1 cellular context compared by ENCODE assay signal in genomic region chr2:98734823-98735260, GRCh38.
TF ChIP-seq lines count a peak whose summit lies in the region.

No MANE protein-coding gene starts in this region.

TF ChIP-seq in HepG2, 621 proteins besides CTCF, POLR2A, EP300 and RAD21 (continued from another document):
- TF ChIP-seq ZBTB44 (CRISPR knock-in tag; IDR thresholded peaks at IDR 0.05): no peak
- TF ChIP-seq, protein P1, sequence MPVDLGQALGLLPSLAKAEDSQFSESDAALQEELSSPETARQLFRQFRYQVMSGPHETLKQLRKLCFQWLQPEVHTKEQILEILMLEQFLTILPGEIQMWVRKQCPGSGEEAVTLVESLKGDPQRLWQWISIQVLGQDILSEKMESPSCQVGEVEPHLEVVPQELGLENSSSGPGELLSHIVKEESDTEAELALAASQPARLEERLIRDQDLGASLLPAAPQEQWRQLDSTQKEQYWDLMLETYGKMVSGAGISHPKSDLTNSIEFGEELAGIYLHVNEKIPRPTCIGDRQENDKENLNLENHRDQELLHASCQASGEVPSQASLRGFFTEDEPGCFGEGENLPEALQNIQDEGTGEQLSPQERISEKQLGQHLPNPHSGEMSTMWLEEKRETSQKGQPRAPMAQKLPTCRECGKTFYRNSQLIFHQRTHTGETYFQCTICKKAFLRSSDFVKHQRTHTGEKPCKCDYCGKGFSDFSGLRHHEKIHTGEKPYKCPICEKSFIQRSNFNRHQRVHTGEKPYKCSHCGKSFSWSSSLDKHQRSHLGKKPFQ (CRISPR knock-in tag; IDR thresholded peaks at IDR 0.05; ENCODE audit: insufficient replicate concordance): no peak
- TF ChIP-seq SALL1 (CRISPR knock-in tag; IDR thresholded peaks at IDR 0.05): peak; percentile 26; the same call in 1 of the 2 replicates
- peak; percentile 63; the same call in 1 of the 2 replicates for TF ChIP-seq SP5 (CRISPR knock-in tag; IDR thresholded peaks at IDR 0.05; ENCODE audit: borderline replicate concordance, low read depth)
- no peak for TF ChIP-seq ZNF143 (CRISPR knock-in tag; IDR thresholded peaks at IDR 0.05)
- TF ChIP-seq GABPA (IDR thresholded peaks at IDR 0.05; ENCODE audit: low read depth, low read length): no peak
- TF ChIP-seq GABPA (CRISPR knock-in tag; IDR thresholded peaks at IDR 0.05; ENCODE audit: low read depth): no peak
- TF ChIP-seq ZNF841 (CRISPR knock-in tag; IDR thresholded peaks at IDR 0.05; ENCODE audit: borderline replicate concordance): no peak
- TF ChIP-seq ZFP36L2 (CRISPR knock-in tag; IDR thresholded peaks at IDR 0.05): no peak
- no peak for TF ChIP-seq RBM39 (IDR thresholded peaks at IDR 0.05; ENCODE audit: low read depth, low read length, poor library complexity, severe bottlenecking)
- TF ChIP-seq RBAK (CRISPR knock-in tag; IDR thresholded peaks at IDR 0.05): no peak
- TF ChIP-seq ARNT2 (CRISPR knock-in tag; IDR thresholded peaks at IDR 0.05; ENCODE audit: low read depth): no peak
- TF ChIP-seq ZNF570 (CRISPR knock-in tag; IDR thresholded peaks at IDR 0.05; ENCODE audit: borderline replicate concordance): no peak
- TF ChIP-seq, protein P2, sequence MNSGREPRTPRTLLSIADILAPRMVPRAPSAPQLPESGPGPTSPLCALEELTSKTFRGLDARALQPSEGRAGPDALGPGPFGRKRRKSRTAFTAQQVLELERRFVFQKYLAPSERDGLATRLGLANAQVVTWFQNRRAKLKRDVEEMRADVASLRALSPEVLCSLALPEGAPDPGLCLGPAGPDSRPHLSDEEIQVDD (CRISPR knock-in tag; IDR thresholded peaks at IDR 0.05; ENCODE audit: borderline replicate concordance): no peak
- no peak for TF ChIP-seq ZNF589 (CRISPR knock-in tag; conservative IDR thresholded peaks at IDR 0.05)
- no peak for TF ChIP-seq ZNF383 (CRISPR knock-in tag; IDR thresholded peaks at IDR 0.05; ENCODE audit: borderline replicate concordance)
- no peak for TF ChIP-seq SNAPC5 (CRISPR knock-in tag; IDR thresholded peaks at IDR 0.05; ENCODE audit: borderline replicate concordance)
- no peak for TF ChIP-seq TCF12 (IDR thresholded peaks at IDR 0.05)
- TF ChIP-seq TCF12 (CRISPR knock-in tag; IDR thresholded peaks at IDR 0.05): no peak
- no peak for TF ChIP-seq TOPORS (CRISPR knock-in tag; IDR thresholded peaks at IDR 0.05)
- TF ChIP-seq ZBTB20 (CRISPR knock-in tag; IDR thresholded peaks at IDR 0.05; ENCODE audit: borderline replicate concordance, low read depth): peak; percentile 67
- TF ChIP-seq CREB1 (IDR thresholded peaks at IDR 0.05): no peak
- TF ChIP-seq CREB1 (CRISPR knock-in tag; IDR thresholded peaks at IDR 0.05): peak; percentile 72
- no peak for TF ChIP-seq ZFP36 (IDR thresholded peaks at IDR 0.05; ENCODE audit: borderline replicate concordance, low read depth, low read length, partially characterized antibody)
- TF ChIP-seq SUZ12 (IDR thresholded peaks at IDR 0.05; ENCODE audit: low read depth, low read length): no peak
- TF ChIP-seq PITX1 (CRISPR knock-in tag; IDR thresholded peaks at IDR 0.05): peak; percentile 83
- no peak for TF ChIP-seq NBN (conservative IDR thresholded peaks at IDR 0.05)
- no peak for TF ChIP-seq NFRKB (IDR thresholded peaks at IDR 0.05)
- TF ChIP-seq MLLT10 (CRISPR knock-in tag; IDR thresholded peaks at IDR 0.05): no peak
- TF ChIP-seq PHF8 (CRISPR knock-in tag; IDR thresholded peaks at IDR 0.05): no peak
- TF ChIP-seq ZFP90 (CRISPR knock-in tag; IDR thresholded peaks at IDR 0.05; ENCODE audit: borderline replicate concordance): no peak
- TF ChIP-seq ZNF737 (CRISPR knock-in tag; IDR thresholded peaks at IDR 0.05; ENCODE audit: borderline replicate concordance): no peak
- peak; percentile 98 for TF ChIP-seq CBFB (CRISPR knock-in tag; IDR thresholded peaks at IDR 0.05)
- TF ChIP-seq CBX2 (IDR thresholded peaks at IDR 0.05; ENCODE audit: low read depth, low read length): no peak
- no peak for TF ChIP-seq CBX2 (CRISPR knock-in tag; IDR thresholded peaks at IDR 0.05; ENCODE audit: low read depth)
- TF ChIP-seq ZNF749 (CRISPR knock-in tag; IDR thresholded peaks at IDR 0.05; ENCODE audit: borderline replicate concordance): peak; percentile 74; the same call in 1 of the 2 replicates
- TF ChIP-seq ZNF329 (CRISPR knock-in tag; IDR thresholded peaks at IDR 0.05; ENCODE audit: low read depth): no peak
- TF ChIP-seq ZNF275 (CRISPR knock-in tag; IDR thresholded peaks at IDR 0.05; ENCODE audit: borderline replicate concordance): no peak
- no peak for TF ChIP-seq THYN1 (CRISPR knock-in tag; IDR thresholded peaks at IDR 0.05; ENCODE audit: borderline replicate concordance, low read depth)
- TF ChIP-seq, protein P3, sequence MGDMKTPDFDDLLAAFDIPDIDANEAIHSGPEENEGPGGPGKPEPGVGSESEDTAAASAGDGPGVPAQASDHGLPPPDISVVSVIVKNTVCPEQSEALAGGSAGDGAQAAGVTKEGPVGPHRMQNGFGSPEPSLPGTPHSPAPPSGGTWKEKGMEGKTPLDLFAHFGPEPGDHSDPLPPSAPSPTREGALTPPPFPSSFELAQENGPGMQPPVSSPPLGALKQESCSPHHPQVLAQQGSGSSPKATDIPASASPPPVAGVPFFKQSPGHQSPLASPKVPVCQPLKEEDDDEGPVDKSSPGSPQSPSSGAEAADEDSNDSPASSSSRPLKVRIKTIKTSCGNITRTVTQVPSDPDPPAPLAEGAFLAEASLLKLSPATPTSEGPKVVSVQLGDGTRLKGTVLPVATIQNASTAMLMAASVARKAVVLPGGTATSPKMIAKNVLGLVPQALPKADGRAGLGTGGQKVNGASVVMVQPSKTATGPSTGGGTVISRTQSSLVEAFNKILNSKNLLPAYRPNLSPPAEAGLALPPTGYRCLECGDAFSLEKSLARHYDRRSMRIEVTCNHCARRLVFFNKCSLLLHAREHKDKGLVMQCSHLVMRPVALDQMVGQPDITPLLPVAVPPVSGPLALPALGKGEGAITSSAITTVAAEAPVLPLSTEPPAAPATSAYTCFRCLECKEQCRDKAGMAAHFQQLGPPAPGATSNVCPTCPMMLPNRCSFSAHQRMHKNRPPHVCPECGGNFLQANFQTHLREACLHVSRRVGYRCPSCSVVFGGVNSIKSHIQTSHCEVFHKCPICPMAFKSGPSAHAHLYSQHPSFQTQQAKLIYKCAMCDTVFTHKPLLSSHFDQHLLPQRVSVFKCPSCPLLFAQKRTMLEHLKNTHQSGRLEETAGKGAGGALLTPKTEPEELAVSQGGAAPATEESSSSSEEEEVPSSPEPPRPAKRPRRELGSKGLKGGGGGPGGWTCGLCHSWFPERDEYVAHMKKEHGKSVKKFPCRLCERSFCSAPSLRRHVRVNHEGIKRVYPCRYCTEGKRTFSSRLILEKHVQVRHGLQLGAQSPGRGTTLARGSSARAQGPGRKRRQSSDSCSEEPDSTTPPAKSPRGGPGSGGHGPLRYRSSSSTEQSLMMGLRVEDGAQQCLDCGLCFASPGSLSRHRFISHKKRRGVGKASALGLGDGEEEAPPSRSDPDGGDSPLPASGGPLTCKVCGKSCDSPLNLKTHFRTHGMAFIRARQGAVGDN (CRISPR knock-in tag; IDR thresholded peaks at IDR 0.05): no peak
- peak; percentile 94 for TF ChIP-seq RXRB (CRISPR knock-in tag; IDR thresholded peaks at IDR 0.05; ENCODE audit: borderline replicate concordance)
- no peak for TF ChIP-seq ZNF253 (CRISPR knock-in tag; IDR thresholded peaks at IDR 0.05; ENCODE audit: borderline replicate concordance)
- no peak for TF ChIP-seq ZNF225 (CRISPR knock-in tag; IDR thresholded peaks at IDR 0.05)
- no peak for TF ChIP-seq ZNF180 (CRISPR knock-in tag; IDR thresholded peaks at IDR 0.05; ENCODE audit: borderline replicate concordance, low read depth)
- no peak for TF ChIP-seq ZNF234 (CRISPR knock-in tag; conservative IDR thresholded peaks at IDR 0.05)
- TF ChIP-seq ZNF333 (CRISPR knock-in tag; IDR thresholded peaks at IDR 0.05; ENCODE audit: borderline replicate concordance): no peak
- TF ChIP-seq ATM (IDR thresholded peaks at IDR 0.05; ENCODE audit: borderline replicate concordance): no peak
- TF ChIP-seq NR2F2 (IDR thresholded peaks at IDR 0.05; ENCODE audit: borderline replicate concordance, low read depth): peak; percentile 69
- peak; percentile 93 for TF ChIP-seq MED1 (CRISPR knock-in tag; IDR thresholded peaks at IDR 0.05)
- TF ChIP-seq, protein P4, sequence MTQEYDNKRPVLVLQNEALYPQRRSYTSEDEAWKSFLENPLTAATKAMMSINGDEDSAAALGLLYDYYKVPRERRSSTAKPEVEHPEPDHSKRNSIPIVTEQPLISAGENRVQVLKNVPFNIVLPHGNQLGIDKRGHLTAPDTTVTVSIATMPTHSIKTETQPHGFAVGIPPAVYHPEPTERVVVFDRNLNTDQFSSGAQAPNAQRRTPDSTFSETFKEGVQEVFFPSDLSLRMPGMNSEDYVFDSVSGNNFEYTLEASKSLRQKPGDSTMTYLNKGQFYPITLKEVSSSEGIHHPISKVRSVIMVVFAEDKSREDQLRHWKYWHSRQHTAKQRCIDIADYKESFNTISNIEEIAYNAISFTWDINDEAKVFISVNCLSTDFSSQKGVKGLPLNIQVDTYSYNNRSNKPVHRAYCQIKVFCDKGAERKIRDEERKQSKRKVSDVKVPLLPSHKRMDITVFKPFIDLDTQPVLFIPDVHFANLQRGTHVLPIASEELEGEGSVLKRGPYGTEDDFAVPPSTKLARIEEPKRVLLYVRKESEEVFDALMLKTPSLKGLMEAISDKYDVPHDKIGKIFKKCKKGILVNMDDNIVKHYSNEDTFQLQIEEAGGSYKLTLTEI (CRISPR knock-in tag; conservative IDR thresholded peaks at IDR 0.05): no peak
